ENCODE assay signal across 15 cellular contexts in genomic region chr18:73564073-73564472, GRCh38.
DNase-seq lines count a peak whose midpoint lies in the region; ATAC-seq and TF ChIP-seq lines count a peak whose summit lies in the region.
"Had no signal": no experiment of that assay in that cellular context is flagged by ENCODE, and none has a peak within 500 bp of the region (broad histone marks: within the 10 kb centered on the region; RNA-seq: fewer than 3 reads in every experiment).

No MANE protein-coding gene starts in this region.

- DNase-seq in EH (ENCODE audit: low read depth), result peak; percentile 86
- DNase-seq in OCI-M1 (lab: John Stamatoyannopoulos, UW), result peak; percentile 22
- peak; percentile 96 for DNase-seq in epithelial cell of esophagus (ENCODE audit: low read depth)
- peak; percentile 70 for DNase-seq in non-pigmented ciliary epithelial cell (ENCODE audit: low read depth)
- no peak for DNase-seq in activated naive CD8-positive, alpha-beta T cell treated with anti-CD3 and anti-CD28 coated beads, Interleukin-2, amount 50 U/mL, for 24 hours
- DNase-seq in HCEC 1CT, result no peak
- DNase-seq: activated CD4-positive, alpha-beta T cell treated with anti-CD3 and anti-CD28 coated beads, Interleukin-2, amount 10 ng/mL, durations not matched to agents 7 days and 5 days; activated gamma-delta T cell; effector CD4-positive, alpha-beta T cell; NCI-H82; small intestine; T-helper 1 cell had no signal

- H3K27ac Mint-ChIP-seq in activated naive CD8-positive, alpha-beta T cell treated with anti-CD3 and anti-CD28 coated beads, Interleukin-2, amount 50 U/mL, for 24 hours, result no peak overlapping the region
- H3K27ac Mint-ChIP-seq: activated CD4-positive, alpha-beta T cell treated with anti-CD3 and anti-CD28 coated beads, Interleukin-2, amount 10 ng/mL, durations not matched to agents 7 days and 5 days; nephron had no signal

- no peaks in the 10 kb centered on the region for H3K9me3 Mint-ChIP-seq in activated naive CD8-positive, alpha-beta T cell treated with anti-CD3 and anti-CD28 coated beads, Interleukin-2, amount 50 U/mL, for 24 hours
- H3K9me3 Mint-ChIP-seq: activated CD4-positive, alpha-beta T cell treated with anti-CD3 and anti-CD28 coated beads, Interleukin-2, amount 10 ng/mL, durations not matched to agents 7 days and 5 days; nephron had no signal

- no peaks in the 10 kb centered on the region for H3K4me1 Mint-ChIP-seq in activated naive CD8-positive, alpha-beta T cell treated with anti-CD3 and anti-CD28 coated beads, Interleukin-2, amount 50 U/mL, for 24 hours
- H3K4me1 Mint-ChIP-seq: activated CD4-positive, alpha-beta T cell treated with anti-CD3 and anti-CD28 coated beads, Interleukin-2, amount 10 ng/mL, durations not matched to agents 7 days and 5 days; nephron had no signal

- no peak for ATAC-seq in activated naive CD8-positive, alpha-beta T cell treated with anti-CD3 and anti-CD28 coated beads, Interleukin-2, amount 50 U/mL, for 24 hours
- ATAC-seq in GM19397 (IDR thresholded peaks at IDR 0.05; ENCODE audit: unreplicated experiment), result no peak
- no peak for ATAC-seq in GM19463 (IDR thresholded peaks at IDR 0.05; ENCODE audit: unreplicated experiment)

- H3K27me3 Mint-ChIP-seq in activated naive CD8-positive, alpha-beta T cell treated with anti-CD3 and anti-CD28 coated beads, Interleukin-2, amount 50 U/mL, for 24 hours, result no peaks in the 10 kb centered on the region
- H3K27me3 Mint-ChIP-seq: activated CD4-positive, alpha-beta T cell treated with anti-CD3 and anti-CD28 coated beads, Interleukin-2, amount 10 ng/mL, durations not matched to agents 7 days and 5 days had no signal

- no peak overlapping the region for H3K4me3 ChIP-seq in epithelial cell of esophagus (ENCODE audit: low read length)

- no peak overlapping the region for H3K4me3 Mint-ChIP-seq in activated naive CD8-positive, alpha-beta T cell treated with anti-CD3 and anti-CD28 coated beads, Interleukin-2, amount 50 U/mL, for 24 hours
- H3K4me3 Mint-ChIP-seq: activated CD4-positive, alpha-beta T cell treated with anti-CD3 and anti-CD28 coated beads, Interleukin-2, amount 10 ng/mL, durations not matched to agents 7 days and 5 days; nephron had no signal

- H3K36me3 Mint-ChIP-seq in activated naive CD8-positive, alpha-beta T cell treated with anti-CD3 and anti-CD28 coated beads, Interleukin-2, amount 50 U/mL, for 24 hours (ENCODE audit: low read depth), result no peaks in the 10 kb centered on the region

- no peak for TF ChIP-seq CTCF in epithelial cell of esophagus (IDR thresholded peaks at IDR 0.05; ENCODE audit: insufficient read depth, low read depth, low read length, missing control alignments)

Comparison
In these comparisons a context has a peak if more than half of its experiments do, and no peak if none do; other contexts are left out.
1. DNase-seq: peak in EH (single experiment), OCI-M1 (single experiment), epithelial cell of esophagus (single experiment) and non-pigmented ciliary epithelial cell (single experiment); none in activated naive CD8-positive, alpha-beta T cell treated with anti-CD3 and anti-CD28 coated beads, Interleukin-2, amount 50 U/mL, for 24 hours (single experiment) and HCEC 1CT (single experiment).